Comparison of ENCODE assay signal across 17 cellular contexts in genomic region chr14:71687115-71687836, GRCh38.
A peak's percentile ranks its signal among the peaks of the same experiment; 100 is the strongest.
DNase-seq lines count a peak whose midpoint lies in the region; TF ChIP-seq lines count a peak whose summit lies in the region.
"Had no signal": no experiment of that assay in that cellular context is flagged by ENCODE, and none has a peak within 500 bp of the region (broad histone marks: within the 10 kb centered on the region; RNA-seq: fewer than 3 reads in every experiment).

No MANE protein-coding gene starts in this region.

- H3K9me3 ChIP-seq in A673 (ENCODE audit: low read depth, low read length, poor library complexity, severe bottlenecking) (no peaks in the 10 kb centered on the region), fibroblast of lung (ENCODE audit: control insufficient read depth, insufficient read depth, low read depth, low read length) (no peaks in the 10 kb centered on the region), parathyroid adenoma (ENCODE audit: control insufficient read depth, low read length) (no peaks in the 10 kb centered on the region), Karpas-422 (ENCODE audit: low read length) (no peaks in the 10 kb centered on the region)

- H3K79me2 ChIP-seq in fibroblast of lung (ENCODE audit: control insufficient read depth, insufficient read depth, low read length): no peaks in the 10 kb centered on the region
- no peaks in the 10 kb centered on the region for H3K79me2 ChIP-seq in parathyroid adenoma
- H3K79me2 ChIP-seq in Karpas-422 (ENCODE audit: low read length): no peaks in the 10 kb centered on the region

- H3K4me2 ChIP-seq in fibroblast of lung (ENCODE audit: extremely low read depth, insufficient read depth, low read length) (no peak overlapping the region), parathyroid adenoma (ENCODE audit: low read length) (no peak overlapping the region), Karpas-422 (ENCODE audit: low read depth, low read length, poor library complexity, severe bottlenecking) (no peak overlapping the region)

- POLR2A ChIA-PET in A673 (lab: Charles Lee; ENCODE audit: low non-redundant PET): no interaction called here

- CTCF ChIA-PET in A673 (lab: Charles Lee): no interaction called here

- H3K27ac ChIP-seq in A673 (ENCODE audit: low read depth, low read length, poor library complexity, severe bottlenecking): peak overlapping the region; percentile 5
- no peak overlapping the region for H3K27ac ChIP-seq in fibroblast of lung (ENCODE audit: insufficient read depth, low read length)
- H3K27ac ChIP-seq in parathyroid adenoma: peak overlapping the region; percentile 63
- H3K27ac ChIP-seq in Karpas-422 (ENCODE audit: low read length): no peak overlapping the region

- H3K4me1 ChIP-seq in A673 (ENCODE audit: insufficient read depth, low read length, poor library complexity, severe bottlenecking): peaks cover 19% of the 10 kb centered on the region
- peaks cover 2% of the 10 kb centered on the region for H3K4me1 ChIP-seq in fibroblast of lung (ENCODE audit: control insufficient read depth, extremely low read depth, insufficient read depth, low read length)
- peaks cover 10% of the 10 kb centered on the region for H3K4me1 ChIP-seq in parathyroid adenoma
- H3K4me1 ChIP-seq in Karpas-422 (ENCODE audit: low read length): peaks cover 6% of the 10 kb centered on the region

- H4K20me1 ChIP-seq in fibroblast of lung (ENCODE audit: control insufficient read depth, extremely low read depth, insufficient read depth, low read length): no peaks in the 10 kb centered on the region
- no peaks in the 10 kb centered on the region for H4K20me1 ChIP-seq in Karpas-422 (ENCODE audit: insufficient read depth, low read depth, low read length)

- no peak for TF ChIP-seq CTCF in A673 (conservative IDR thresholded peaks at IDR 0.05; ENCODE audit: low read depth, low read length)
- TF ChIP-seq CTCF in fibroblast of lung (conservative IDR thresholded peaks at IDR 0.05 in 1 of 2, IDR thresholded peaks at IDR 0.05 in 1 of 2; ENCODE audit: low read depth in 1 of 2, low read length in 2 of 2): no peak
- TF ChIP-seq CTCF in parathyroid adenoma (IDR thresholded peaks at IDR 0.05): no peak

- H3K9me2 ChIP-seq in Karpas-422 (replicated peaks; ENCODE audit: insufficient read depth, low read length): no peaks in the 10 kb centered on the region

- H3K36me3 ChIP-seq in A673 (ENCODE audit: insufficient read depth, low read length, poor library complexity, severe bottlenecking): no peaks in the 10 kb centered on the region
- H3K36me3 ChIP-seq in fibroblast of lung (ENCODE audit: control insufficient read depth, insufficient read depth, low read length): no peaks in the 10 kb centered on the region
- no peaks in the 10 kb centered on the region for H3K36me3 ChIP-seq in parathyroid adenoma (ENCODE audit: control insufficient read depth, insufficient read depth, low read length)
- no peaks in the 10 kb centered on the region for H3K36me3 ChIP-seq in Karpas-422 (ENCODE audit: insufficient read depth, low read length)

- intact Hi-C loops in A673 (cut with micrococcal nuclease; ENCODE audit: unreplicated experiment): no loop called here

- BruUV-seq in A673 (replicated peaks; lab: Mats Ljungman, UMichigan): no TSS peak

- H3K9ac ChIP-seq in fibroblast of lung (ENCODE audit: insufficient read depth, low read length) (no peak overlapping the region), parathyroid adenoma (no peak overlapping the region), Karpas-422 (ENCODE audit: low read length) (no peak overlapping the region)

- H2AFZ ChIP-seq in fibroblast of lung (ENCODE audit: low read length) (no peak overlapping the region), parathyroid adenoma (peak overlapping the region; percentile 52), Karpas-422 (ENCODE audit: low read length) (no peak overlapping the region)

- no peak overlapping the region for H3K4me3 ChIP-seq in A673 (ENCODE audit: low read depth, low read length, poor library complexity, severe bottlenecking)
- H3K4me3 ChIP-seq in fibroblast of lung (replicated peaks in 1 of 4; ENCODE audit: control extremely low read depth in 1 of 4, insufficient read depth in 1 of 4, low read depth in 3 of 4, low read length in 4 of 4): no peak overlapping the region
- H3K4me3 ChIP-seq in parathyroid adenoma (ENCODE audit: low read depth, low read length): no peak overlapping the region
- H3K4me3 ChIP-seq in Karpas-422 (ENCODE audit: low read length): no peak overlapping the region

- no peak for DNase-seq in A673 (ENCODE audit: low spot score)
- peak; percentile 32 for DNase-seq in NCI-H226
- DNase-seq in fibroblast of lung (ENCODE audit: low read depth in 2 of 2): peak; percentile 29 to 58
- DNase-seq in Karpas-422: no peak
- DNase-seq in DMS 273 (lab: John Stamatoyannopoulos, UW; ENCODE audit: unreplicated experiment): no peak
- no peak for DNase-seq in KG1 (lab: John Stamatoyannopoulos, UW)
- DNase-seq in activated CD4-positive, alpha-beta T cell treated with anti-CD3 and anti-CD28 coated beads, Interleukin-2, amount 50 U/mL, for 4 hours: no peak
- DNase-seq: ACHN; activated gamma-delta T cell treated with Interleukin-2 at 50 U/mL for 16 hours; effector memory CD4-positive, alpha-beta T cell; GDM1; midbrain; NCI-H1694; NCI-H69; posterior cingulate gyrus; SW 1271 had no signal

- H3K27me3 ChIP-seq in A673 (replicated peaks; ENCODE audit: insufficient read depth, low read depth, low read length, poor library complexity): no peaks in the 10 kb centered on the region
- H3K27me3 ChIP-seq in fibroblast of lung (ENCODE audit: control insufficient read depth, insufficient read depth, low read length): no peaks in the 10 kb centered on the region
- H3K27me3 ChIP-seq in parathyroid adenoma (ENCODE audit: control insufficient read depth, insufficient read depth, low read length): no peaks in the 10 kb centered on the region
- no peaks in the 10 kb centered on the region; the same call in 1 of the 2 replicates for H3K27me3 ChIP-seq in Karpas-422 (ENCODE audit: low read length)

Comparison
In these comparisons a context has a peak if more than half of its experiments do, and no peak if none do; other contexts are left out.
1. DNase-seq: peak in NCI-H226 (single experiment) and fibroblast of lung (2 of 2); none in A673 (single experiment), Karpas-422 (single experiment), DMS 273 (single experiment), KG1 (single experiment) and activated CD4-positive, alpha-beta T cell treated with anti-CD3 and anti-CD28 coated beads, Interleukin-2, amount 50 U/mL, for 4 hours (0 of 2).
2. H3K27ac ChIP-seq: peak in A673 (single experiment) and parathyroid adenoma (single experiment); none in fibroblast of lung (single experiment) and Karpas-422 (single experiment).